8 cellular contexts compared by ENCODE assay signal in genomic region chr10:72693599-72693915, GRCh38. TPM values are rescaled to one million over a fixed set of nuclear protein-coding genes. Genes with fewer than 3 reads are reported as not detected.
DNase-seq lines count a peak whose midpoint lies in the region; ATAC-seq and TF ChIP-seq lines count a peak whose summit lies in the region.

No MANE protein-coding gene starts in this region.

- H3K4me3 ChIP-seq in BLaER1 (peak overlapping the region; percentile 88), Loucy (ENCODE audit: low read length, poor library complexity, severe bottlenecking) (peak overlapping the region; percentile 82), testis (no peak overlapping the region)

- no peak for TF ChIP-seq CTCF in Loucy (conservative IDR thresholded peaks at IDR 0.05; ENCODE audit: low read length)
- no peak for TF ChIP-seq CTCF in natural killer cell (IDR thresholded peaks at IDR 0.05)
- no peak for TF ChIP-seq CTCF in testis (IDR thresholded peaks at IDR 0.05)

- no peak for ATAC-seq in central memory CD8-positive, alpha-beta T cell (replicated peaks; ENCODE audit: extremely low read depth, poor library complexity, severe bottlenecking)
- ATAC-seq in natural killer cell (no peak), HG03432 (IDR thresholded peaks at IDR 0.05; ENCODE audit: unreplicated experiment) (no peak), GM18502 (IDR thresholded peaks at IDR 0.05; ENCODE audit: poor library complexity, unreplicated experiment) (no peak)

- no peaks in the 10 kb centered on the region for H3K27me3 Mint-ChIP-seq in central memory CD8-positive, alpha-beta T cell
- peaks cover 0 to 6% of the 10 kb centered on the region in 2 donors for H3K27me3 Mint-ChIP-seq in natural killer cell (ENCODE audit: low read depth in 2 of 2)

- H3K9ac ChIP-seq in BLaER1 (peak overlapping the region; percentile 98), Loucy (ENCODE audit: low read depth, low read length, poor library complexity, severe bottlenecking) (peak overlapping the region; percentile 84)

- no peaks in the 10 kb centered on the region for H3F3A ChIP-seq in Loucy (ENCODE audit: low read depth)

- H3K9me3 ChIP-seq in BLaER1 (no peaks in the 10 kb centered on the region), Loucy (ENCODE audit: insufficient read depth, low read depth, low read length) (no peaks in the 10 kb centered on the region), testis (no peaks in the 10 kb centered on the region)

- H3K4me1 ChIP-seq in BLaER1 (peaks cover 37% of the 10 kb centered on the region), Loucy (ENCODE audit: insufficient read depth, low read length, poor library complexity, severe bottlenecking) (peaks cover 38% of the 10 kb centered on the region), testis (peaks cover 2% of the 10 kb centered on the region)

- H3K4me2 ChIP-seq in BLaER1 (peak overlapping the region; percentile 96), Loucy (ENCODE audit: low read depth, low read length, poor library complexity, severe bottlenecking) (peak overlapping the region; percentile 82)

- H3K4me3 Mint-ChIP-seq in central memory CD8-positive, alpha-beta T cell: peak overlapping the region; percentile 81
- H3K4me3 Mint-ChIP-seq in natural killer cell: peak overlapping the region; percentile 84

- peaks cover 49% of the 10 kb centered on the region for H3K79me2 ChIP-seq in Loucy (ENCODE audit: insufficient read depth, low read length)

- no peaks in the 10 kb centered on the region for H3K36me3 ChIP-seq in BLaER1
- H3K36me3 ChIP-seq in Loucy (ENCODE audit: insufficient read depth, low read length): no peaks in the 10 kb centered on the region
- H3K36me3 ChIP-seq in testis (ENCODE audit: low read depth, missing control alignments): no peaks in the 10 kb centered on the region

- H3K27me3 ChIP-seq in BLaER1 (no peaks in the 10 kb centered on the region), Loucy (ENCODE audit: insufficient read depth, low read length, poor library complexity, severe bottlenecking) (no peaks in the 10 kb centered on the region), testis (no peaks in the 10 kb centered on the region)

- TF ChIP-seq POLR2A in testis (IDR thresholded peaks at IDR 0.05): no peak

- peaks cover 33% of the 10 kb centered on the region for H3K4me1 Mint-ChIP-seq in central memory CD8-positive, alpha-beta T cell
- peaks cover 26 to 28% of the 10 kb centered on the region in 2 donors for H3K4me1 Mint-ChIP-seq in natural killer cell

- no peak overlapping the region for H2AFZ ChIP-seq in Loucy (ENCODE audit: low read length)

- H3K27ac ChIP-seq in BLaER1 (no peak overlapping the region), testis (no peak overlapping the region)

- no peaks in the 10 kb centered on the region for H3K9me3 Mint-ChIP-seq in central memory CD8-positive, alpha-beta T cell
- H3K9me3 Mint-ChIP-seq in natural killer cell: no peaks in the 10 kb centered on the region

- peaks cover 4% of the 10 kb centered on the region for H3K36me3 Mint-ChIP-seq in central memory CD8-positive, alpha-beta T cell (ENCODE audit: insufficient read depth)
- H3K36me3 Mint-ChIP-seq in natural killer cell: no peaks in the 10 kb centered on the region

- WGBS in testis, 2 donors: 40 to 45% methylated on average over 2 of the region's 2 CpGs

- H3K27ac Mint-ChIP-seq in central memory CD8-positive, alpha-beta T cell (ENCODE audit: low read depth): no peak overlapping the region
- peak overlapping the region; percentile 66 to 80 for H3K27ac Mint-ChIP-seq in natural killer cell

- intact Hi-C loops in natural killer cell (cut with micrococcal nuclease) (loop anchor here (2.0 kb wide), 1 partner anchor 329 kb away; no protein-coding TSS in a partner anchor), testis (cut with DNase I; ENCODE audit: low total_unique reads) (loop anchor here (10.0 kb wide), 1 partner anchor 141 kb away; no protein-coding TSS in a partner anchor)

- H3K9me2 ChIP-seq in Loucy (replicated peaks; ENCODE audit: low read depth, low read length): no peaks in the 10 kb centered on the region

- H4K20me1 ChIP-seq in BLaER1 (peaks cover 44% of the 10 kb centered on the region), Loucy (ENCODE audit: insufficient read depth, low read length, poor library complexity, severe bottlenecking) (peaks cover 13% of the 10 kb centered on the region)

- no peak for DNase-seq in central memory CD8-positive, alpha-beta T cell (ENCODE audit: low spot score in 2 of 2)
- DNase-seq in natural killer cell (no peak), HK-2 (ENCODE audit: unreplicated experiment) (no peak), testis (no peak)

RNA-seq across cellular contexts. Expression of gene MCU, which starts 1.6 kb away (rescaled TPM):
- total RNA-seq in natural killer cell (10 to 100 TPM; 13.1 to 15.6 (median 14.1) TPM), testis (10 to 100 TPM; 16.9 to 20.0 TPM)
- polyA plus RNA-seq in testis (ENCODE audit: insufficient read depth, low read depth, low replicate concordance): 15.0 TPM

Comparison
In these comparisons a context has a peak if more than half of its experiments do, and no peak if none do; other contexts are left out.
1. H3K4me3 ChIP-seq: peak in BLaER1 (single experiment) and Loucy (single experiment); none in testis (0 of 2).